Comparison of ENCODE assay signal across 24 cellular contexts in the genomic region with DNA sequence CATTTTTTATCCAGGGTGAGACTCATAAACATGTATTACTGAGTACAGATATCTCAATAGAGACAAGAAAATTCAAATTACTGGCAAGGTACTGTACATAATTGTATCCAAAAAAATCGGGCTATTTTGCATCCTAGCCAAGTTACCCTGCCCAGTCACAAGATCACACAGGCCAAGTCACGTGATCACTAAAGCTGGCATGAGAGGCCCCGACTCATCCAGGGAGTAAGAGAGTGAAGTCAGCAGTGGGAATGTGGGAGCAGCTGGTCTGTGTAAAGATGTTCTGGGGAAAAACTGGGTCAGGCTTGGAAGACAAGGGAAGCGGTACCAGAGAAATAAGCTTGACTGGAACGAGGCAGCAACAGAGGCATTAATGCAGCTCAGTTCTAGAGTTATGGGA.
DNase-seq lines count a peak whose midpoint lies in the region; ATAC-seq lines count a peak whose summit lies in the region.
"Had no signal": no experiment of that assay in that cellular context is flagged by ENCODE, and none has a peak within 500 bp of the region (broad histone marks: within the 10 kb centered on the region; RNA-seq: fewer than 3 reads in every experiment).

No MANE protein-coding gene starts in this region.

- H3K9ac ChIP-seq in Karpas-422 (ENCODE audit: low read length) = no peak overlapping the region
- H3K9ac ChIP-seq: BLaER1 treated with 17β-estradiol and CSF1 and Interleukin-3, amounts not matched to agents 10 nM and 100 nM; SK-N-SH had no signal

- H3K4me2 ChIP-seq in Karpas-422 (ENCODE audit: low read depth, low read length, poor library complexity, severe bottlenecking) = no peak overlapping the region
- H3K4me2 ChIP-seq: BLaER1 treated with 17β-estradiol and CSF1 and Interleukin-3, amounts not matched to agents 10 nM and 100 nM; SK-N-SH had no signal

- no peaks in the 10 kb centered on the region for H3K27me3 ChIP-seq in Karpas-422 (ENCODE audit: low read length)
- H3K27me3 ChIP-seq: BLaER1 treated with 17β-estradiol and CSF1 and Interleukin-3, amounts not matched to agents 10 nM and 100 nM; spleen; tibial nerve had no signal

- no peak overlapping the region for H3K4me3 ChIP-seq in Karpas-422 (ENCODE audit: low read length)
- H3K4me3 ChIP-seq: BLaER1 treated with 17β-estradiol and CSF1 and Interleukin-3, amounts not matched to agents 10 nM and 100 nM; GM12878; lung; spleen; tibial nerve had no signal

- no peak overlapping the region for H2AFZ ChIP-seq in Karpas-422 (ENCODE audit: low read length)

- intact Hi-C loops in Right ventricle myocardium inferior (cut with DNase I) = no loop called here

- no peaks in the 10 kb centered on the region for H3K9me3 ChIP-seq in Karpas-422 (ENCODE audit: low read length)
- H3K9me3 ChIP-seq: BLaER1 treated with 17β-estradiol and CSF1 and Interleukin-3, amounts not matched to agents 10 nM and 100 nM; SK-N-SH; spleen; tibial nerve had no signal

- no peaks in the 10 kb centered on the region for H4K20me1 ChIP-seq in Karpas-422 (ENCODE audit: insufficient read depth, low read depth, low read length)
- H4K20me1 ChIP-seq: BLaER1 treated with 17β-estradiol and CSF1 and Interleukin-3, amounts not matched to agents 10 nM and 100 nM had no signal

- H3K9me2 ChIP-seq in Karpas-422 (replicated peaks; ENCODE audit: insufficient read depth, low read length) = no peaks in the 10 kb centered on the region
- H3K9me2 ChIP-seq: SK-N-SH had no signal

- no peaks in the 10 kb centered on the region for H3K79me2 ChIP-seq in Karpas-422 (ENCODE audit: low read length)

- DNase-seq in AG20443 (ENCODE audit: low spot score) = peak; percentile 13
- no peak for DNase-seq in Karpas-422
- peak; percentile 71 for DNase-seq in cerebellar cortex (ENCODE audit: low spot score)
- DNase-seq in kidney tubule cell (ENCODE audit: low spot score) = peak; percentile 34
- DNase-seq in Right ventricle myocardium inferior (ENCODE audit: missing footprints) = no peak
- no peak for DNase-seq in DMS153 treated with DMSO at 0.1 percent for 48 hours (lab: John Stamatoyannopoulos, UW; ENCODE audit: unreplicated experiment)
- DNase-seq: activated CD4-positive, alpha-beta T cell treated with anti-CD3 and anti-CD28 coated beads for 36 hours; activated CD8-positive, alpha-beta T cell treated with anti-CD3 and anti-CD28 coated beads, Interleukin-2, amount 10 ng/mL, durations not matched to agents 7 days and 5 days; DMS79 treated with DMSO at 0.1 percent for 48 hours; kidney glomerular epithelial cell; NCI-H2081; NCI-H345; NCI-H748 treated with DMSO at 0.1 percent for 48 hours; RPMI8226; SK-N-SH; spleen; T-helper 17 cell had no signal

- ATAC-seq in Right ventricle myocardium inferior (no peak), GM21825 (IDR thresholded peaks at IDR 0.05; ENCODE audit: unreplicated experiment) (no peak)
- ATAC-seq: activated CD4-positive, alpha-beta T cell treated with anti-CD3 and anti-CD28 coated beads for 36 hours; activated CD8-positive, alpha-beta T cell treated with anti-CD3 and anti-CD28 coated beads, Interleukin-2, amount 10 ng/mL, durations not matched to agents 7 days and 5 days; activated naive CD4-positive, alpha-beta T cell treated with anti-CD3 and anti-CD28 coated beads, Interleukin-2, amount 50 U/mL, for 72 hours; GM12878; right cardiac atrium; T-helper 17 cell had no signal

- H3K36me3 ChIP-seq in Karpas-422 (ENCODE audit: insufficient read depth, low read length) = no peaks in the 10 kb centered on the region
- H3K36me3 ChIP-seq: BLaER1 treated with 17β-estradiol and CSF1 and Interleukin-3, amounts not matched to agents 10 nM and 100 nM; spleen; tibial nerve had no signal

- H3K4me1 ChIP-seq in Karpas-422 (ENCODE audit: low read length) = peaks cover 38% of the 10 kb centered on the region
- H3K4me1 ChIP-seq: BLaER1 treated with 17β-estradiol and CSF1 and Interleukin-3, amounts not matched to agents 10 nM and 100 nM; spleen; tibial nerve had no signal

- H3K27ac ChIP-seq in Karpas-422 (ENCODE audit: low read length) = 0 out of 2 replicates have a peak overlapping the region, but pooled peaks have one; percentile 8
- H3K27ac ChIP-seq: BLaER1 treated with 17β-estradiol and CSF1 and Interleukin-3, amounts not matched to agents 10 nM and 100 nM; spleen; tibial nerve had no signal

Comparison
In these comparisons a context has a peak if more than half of its experiments do, and no peak if none do; other contexts are left out.
1. DNase-seq: peak in AG20443 (single experiment), cerebellar cortex (single experiment) and kidney tubule cell (single experiment); none in Karpas-422 (single experiment), Right ventricle myocardium inferior (single experiment) and DMS153 treated with DMSO at 0.1 percent for 48 hours (single experiment).